Comparison of ENCODE assay signal across 9 cellular contexts in genomic region chr12:11228268-11228879, GRCh38. TPM values are rescaled to one million over a fixed set of nuclear protein-coding genes. Genes with fewer than 3 reads are reported as not detected.
A peak's percentile ranks its signal among the peaks of the same experiment; 100 is the strongest.
DNase-seq lines count a peak whose midpoint lies in the region; ATAC-seq, FAIRE-seq and TF ChIP-seq lines count a peak whose summit lies in the region.
"Had no signal": no experiment of that assay in that cellular context is flagged by ENCODE, and none has a peak within 500 bp of the region (broad histone marks: within the 10 kb centered on the region; RNA-seq: fewer than 3 reads in every experiment).

No MANE protein-coding gene starts in this region.

- peak; percentile 85 for ATAC-seq in HG03442 (IDR thresholded peaks at IDR 0.05; ENCODE audit: unreplicated experiment)
- peak; percentile 65 to 70 for ATAC-seq in lower lobe of right lung
- ATAC-seq in HG03095 (IDR thresholded peaks at IDR 0.05; ENCODE audit: unreplicated experiment) = no peak

- dilution Hi-C loops in mammary epithelial cell (cut with HindIII; ENCODE audit: low sequenced_read_pairs) = loop anchor here (25.0 kb wide), 1 partner anchor 441 kb away; no protein-coding TSS in a partner anchor

- no peak overlapping the region for H3K9ac ChIP-seq in mammary epithelial cell (ENCODE audit: insufficient read depth, low read length)

- POLR2A ChIA-PET in OCI-LY7 (lab: Charles Lee) = no interaction called here

- H3K36me3 ChIP-seq in OCI-LY7 (ENCODE audit: insufficient read depth, low read length) (no peaks in the 10 kb centered on the region), mammary epithelial cell (ENCODE audit: insufficient read depth, low read length) (no peaks in the 10 kb centered on the region), lower lobe of right lung (no peaks in the 10 kb centered on the region)

- H3K4me2 ChIP-seq in OCI-LY7 (ENCODE audit: low read length) = no peak overlapping the region
- H3K4me2 ChIP-seq in mammary epithelial cell (ENCODE audit: insufficient read depth, low read depth, low read length) = no peak overlapping the region

- H3K27ac ChIP-seq in OCI-LY7 (ENCODE audit: low read depth, low read length, poor library complexity, severe bottlenecking) (no peak overlapping the region), mammary epithelial cell (ENCODE audit: insufficient read depth, low read depth, low read length) (no peak overlapping the region), lower lobe of right lung (no peak overlapping the region)

- H4K20me1 ChIP-seq in OCI-LY7 (ENCODE audit: insufficient read depth, low read length) (no peaks in the 10 kb centered on the region), mammary epithelial cell (ENCODE audit: insufficient read depth, low read length) (no peaks in the 10 kb centered on the region)

- H3K9me2 ChIP-seq in OCI-LY7 (ENCODE audit: insufficient read depth, low read length) = no peaks in the 10 kb centered on the region

- H3K4me1 ChIP-seq in OCI-LY7 (ENCODE audit: insufficient read depth, low read length, poor library complexity, severe bottlenecking) (no peaks in the 10 kb centered on the region), mammary epithelial cell (ENCODE audit: insufficient read depth, low read length) (no peaks in the 10 kb centered on the region), lower lobe of right lung (no peaks in the 10 kb centered on the region)

- H3K4me3 ChIP-seq in GM12864 (ENCODE audit: low read depth, low read length) = no peak overlapping the region
- no peak overlapping the region for H3K4me3 ChIP-seq in OCI-LY7 (ENCODE audit: low read depth, low read length, poor library complexity, severe bottlenecking)
- no peak overlapping the region for H3K4me3 ChIP-seq in mammary epithelial cell (replicated peaks in 1 of 3; ENCODE audit: insufficient read depth in 1 of 3, low read depth in 2 of 3, low read length in 3 of 3)
- H3K4me3 ChIP-seq in lower lobe of right lung = no peak overlapping the region

- CTCF ChIA-PET in OCI-LY7 (lab: Charles Lee; ENCODE audit: unreplicated experiment) (interaction anchor here (0.8 kb wide), 1 partner anchor 259 kb away, joined by 4 read pairs; no protein-coding TSS in a partner anchor), mammary epithelial cell (lab: Charles Lee; ENCODE audit: low non-redundant PET) (interaction anchor here (0.6 kb wide), 1 partner anchor 16 kb away, joined by 3 read pairs; no protein-coding TSS in a partner anchor)

- BruUV-seq in OCI-LY7 (replicated peaks; lab: Mats Ljungman, UMichigan) = no TSS peak
- no TSS peak for BruUV-seq in mammary epithelial cell (replicated peaks; lab: Mats Ljungman, UMichigan)

- H3K9me3 ChIP-seq in OCI-LY7 (ENCODE audit: low read length) = no peaks in the 10 kb centered on the region
- no peaks in the 10 kb centered on the region for H3K9me3 ChIP-seq in mammary epithelial cell (replicated peaks; ENCODE audit: insufficient read depth, low read length)
- no peaks in the 10 kb centered on the region for H3K9me3 ChIP-seq in lower lobe of right lung

- DNase-seq in AG08395 (ENCODE audit: low spot score) = peak; percentile 45
- no peak for DNase-seq in GM12864 (ENCODE audit: low read depth)
- DNase-seq in OCI-LY7 (ENCODE audit: low spot score) = peak; percentile 45
- DNase-seq in mammary epithelial cell = peak; percentile 39
- DNase-seq in lower lobe of right lung = no peak
- DNase-seq in urothelium cell line (ENCODE audit: low spot score) = peak; percentile 69

- H3K27me3 ChIP-seq in mammary epithelial cell (ENCODE audit: insufficient read depth, low read length) (no peaks in the 10 kb centered on the region), lower lobe of right lung (ENCODE audit: low read depth) (no peaks in the 10 kb centered on the region)

- no peaks in the 10 kb centered on the region for H3K79me2 ChIP-seq in OCI-LY7 (ENCODE audit: insufficient read depth, low read depth, low read length)
- no peaks in the 10 kb centered on the region for H3K79me2 ChIP-seq in mammary epithelial cell (ENCODE audit: insufficient read depth, low read length)

- H2AFZ ChIP-seq in OCI-LY7 (ENCODE audit: low read length) (no peak overlapping the region), mammary epithelial cell (ENCODE audit: low read depth, low read length) (no peak overlapping the region)

- peak; percentile 78 for TF ChIP-seq CTCF in GM12864 (IDR thresholded peaks at IDR 0.05; ENCODE audit: low read depth, low read length, missing control alignments)
- TF ChIP-seq CTCF in OCI-LY7 (conservative IDR thresholded peaks at IDR 0.05; ENCODE audit: low read length) = peak; percentile 79
- TF ChIP-seq CTCF in mammary epithelial cell (conservative IDR thresholded peaks at IDR 0.05 in 1 of 2, IDR thresholded peaks at IDR 0.05 in 1 of 2; ENCODE audit: extremely low read depth in 1 of 2, insufficient read depth in 1 of 2, low read depth in 1 of 2, low read length in 2 of 2) = peak; percentile 91 to 93
- TF ChIP-seq CTCF in lower lobe of right lung (IDR thresholded peaks at IDR 0.05) = peak; percentile 46

- intact Hi-C loops in OCI-LY7 (cut with micrococcal nuclease; ENCODE audit: unreplicated experiment) = loop anchor here (1.0 kb wide), 1 partner anchor 258 kb away; no protein-coding TSS in a partner anchor
- intact Hi-C loops in mammary epithelial cell (cut with micrococcal nuclease) = loop anchor here (1.0 to 2.0 kb wide), 3 partner anchors 258 to 1476 kb away; no protein-coding TSS in a partner anchor
- intact Hi-C loops in lower lobe of right lung (cut with DNase I) = no loop called here

- no peak for FAIRE-seq in urothelium cell line (lab: Jason Lieb, UNC)
- FAIRE-seq: islet of Langerhans had no signal

- 41% methylated on average over 5 of the region's 5 CpGs for WGBS in mammary epithelial cell (ENCODE audit: low coverage, missing lambda C conversion rate)

- in situ Hi-C loops in mammary epithelial cell (cut with MboI; ENCODE audit: low sequenced_read_pairs in 2 of 2) = loop anchor here in 1 of 2 donors (5.0 kb wide), 1 partner anchor 259 kb away; no protein-coding TSS in a partner anchor

RNA-seq across cellular contexts. Expression of gene PRB3, which starts 41.1 kb away (rescaled TPM):
- not detected in 2 replicates for total RNA-seq in OCI-LY7 (2014; rRNA removed; shearing (Covaris generic))
- total RNA-seq in OCI-LY7 (2022) (not detected in 2 replicates), mammary epithelial cell (not detected), lower lobe of right lung (not detected)
- polyA plus RNA-seq in mammary epithelial cell = not detected
- not detected for polyA minus RNA-seq in mammary epithelial cell

RNA-seq across cellular contexts. Expression of gene TAS2R42, which starts 41.6 kb away (rescaled TPM):
- total RNA-seq in OCI-LY7 (2014; rRNA removed; shearing (Covaris generic)) = not detected in 2 replicates
- not detected in 2 replicates for total RNA-seq in OCI-LY7 (2022)
- total RNA-seq in mammary epithelial cell = not detected
- not detected for polyA plus RNA-seq in mammary epithelial cell
- polyA minus RNA-seq in mammary epithelial cell = not detected
- not detected for total RNA-seq in lower lobe of right lung

RNA-seq across cellular contexts. Expression of gene SMIM10L1, which starts 57.4 kb away (rescaled TPM):
- 5.8 and 8.4 TPM in 2 replicates for total RNA-seq in OCI-LY7 (2014; rRNA removed; shearing (Covaris generic))
- 6.9 and 7.8 TPM in 2 replicates for total RNA-seq in OCI-LY7 (2022)
- total RNA-seq in mammary epithelial cell = 10 to 100 TPM in 1 of 2 donors, 1 to 10 TPM in 1; 7.2 to 10.2 TPM
- 3.0 TPM for polyA plus RNA-seq in mammary epithelial cell
- 1.1 TPM for polyA minus RNA-seq in mammary epithelial cell
- total RNA-seq in lower lobe of right lung = 8.4 TPM

Comparison
In these comparisons a context has a peak if more than half of its experiments do, and no peak if none do; other contexts are left out.
1. DNase-seq: peak in AG08395 (single experiment), OCI-LY7 (single experiment), mammary epithelial cell (single experiment) and urothelium cell line (single experiment); none in GM12864 (single experiment) and lower lobe of right lung (single experiment).
2. Peak in every context shown above with its lines, with median percentiles within 50 percentile points of each other: CTCF ChIP-seq.